12 cellular contexts compared by ENCODE assay signal in the genomic region with DNA sequence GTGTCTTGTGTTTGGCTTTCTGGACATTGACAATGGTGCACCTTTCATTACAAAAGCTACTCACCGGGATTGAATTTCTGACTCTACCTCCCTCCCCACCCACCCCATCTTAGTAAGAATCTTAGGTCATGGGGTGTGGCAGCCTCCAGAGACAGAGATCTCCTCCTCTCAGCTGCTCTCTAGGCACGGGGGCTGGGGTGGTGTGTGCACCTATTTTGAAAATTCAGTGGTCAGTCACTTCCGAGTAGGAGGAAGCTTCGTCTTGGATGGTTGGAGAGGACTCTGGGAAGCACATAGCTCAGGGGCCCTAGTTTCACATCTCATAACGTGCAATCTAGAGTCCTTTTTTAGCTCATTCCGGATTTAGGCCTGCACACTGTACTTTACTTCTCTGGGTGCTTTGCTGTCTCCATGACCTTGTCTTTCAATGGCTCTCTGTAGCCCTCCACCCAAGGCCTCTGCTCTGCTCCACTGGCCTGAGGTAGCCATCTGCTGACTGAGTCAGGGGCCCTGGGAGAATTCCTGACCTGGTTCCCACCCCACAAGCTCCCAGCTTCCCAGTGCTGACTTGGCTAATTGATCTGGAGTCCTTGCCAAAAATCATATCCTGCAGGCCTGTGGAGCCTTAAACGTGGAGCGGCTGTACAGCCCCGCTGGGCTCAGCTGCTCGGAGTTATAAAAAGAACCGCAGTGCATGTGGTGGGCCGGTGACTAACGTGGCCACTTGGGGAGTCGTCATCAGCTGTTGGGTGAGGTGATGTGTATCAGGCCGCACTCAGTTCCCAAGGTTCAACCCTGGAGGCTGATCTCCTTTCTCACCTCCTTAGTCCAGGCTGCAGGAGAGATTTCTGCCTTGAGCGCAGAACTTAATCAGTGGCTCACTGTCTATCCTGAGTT. TPM values are rescaled to one million over a fixed set of nuclear protein-coding genes. Genes with fewer than 3 reads are reported as not detected.
DNase-seq lines count a peak whose midpoint lies in the region; ATAC-seq and TF ChIP-seq lines count a peak whose summit lies in the region.
"Had no signal": no experiment of that assay in that cellular context is flagged by ENCODE, and none has a peak within 500 bp of the region (broad histone marks: within the 10 kb centered on the region; RNA-seq: fewer than 3 reads in every experiment).

No MANE protein-coding gene starts in this region.

- H3K27ac ChIP-seq in epithelial cell of prostate, result peak overlapping the region; percentile 54

- ATAC-seq in HG02885 (IDR thresholded peaks at IDR 0.05; ENCODE audit: poor library complexity, unreplicated experiment), result no peak
- no peak for ATAC-seq in GM21390 (IDR thresholded peaks at IDR 0.05; ENCODE audit: unreplicated experiment)

- DNase-seq in AG09319 (ENCODE audit: extremely low read depth, low read depth) (peak; percentile 83), NCI-H446 (lab: John Stamatoyannopoulos, UW) (peak; percentile 53 to 76), epithelial cell of prostate (ENCODE audit: low read depth, low spot score) (no peak), mesenteric fat pad (ENCODE audit: low spot score) (peak; percentile 84), T-helper 2 cell (no peak), HuH-7.5 (ENCODE audit: low spot score) (no peak)
- DNase-seq: activated B cell treated with CpG ODN at 0.5 μM for 24 hours, Caco-2, NCI-H524 had no signal

- TF ChIP-seq CTCF in AG09319 (IDR thresholded peaks at IDR 0.05; ENCODE audit: low read depth, low read length), result no peak; the same call in 1 of the 2 replicates

RNA-seq across cellular contexts. Expression of gene ADAMTS14, which starts 19.3 kb away (rescaled TPM):
- 0.61 TPM for total RNA-seq in mesenteric fat pad
- total RNA-seq: Caco-2 had no signal

RNA-seq across cellular contexts. Expression of gene PRF1, which starts 50.5 kb away (rescaled TPM):
- 4.0 TPM for total RNA-seq in mesenteric fat pad
- total RNA-seq: bronchial epithelial cell had no signal

Comparison
In these comparisons a context has a peak if more than half of its experiments do, and no peak if none do; other contexts are left out.
1. DNase-seq: peak in AG09319 (single experiment), NCI-H446 (2 of 2) and mesenteric fat pad (single experiment); none in epithelial cell of prostate (single experiment), T-helper 2 cell (0 of 5) and HuH-7.5 (single experiment).